19 cellular contexts compared by ENCODE assay signal in the genomic region with DNA sequence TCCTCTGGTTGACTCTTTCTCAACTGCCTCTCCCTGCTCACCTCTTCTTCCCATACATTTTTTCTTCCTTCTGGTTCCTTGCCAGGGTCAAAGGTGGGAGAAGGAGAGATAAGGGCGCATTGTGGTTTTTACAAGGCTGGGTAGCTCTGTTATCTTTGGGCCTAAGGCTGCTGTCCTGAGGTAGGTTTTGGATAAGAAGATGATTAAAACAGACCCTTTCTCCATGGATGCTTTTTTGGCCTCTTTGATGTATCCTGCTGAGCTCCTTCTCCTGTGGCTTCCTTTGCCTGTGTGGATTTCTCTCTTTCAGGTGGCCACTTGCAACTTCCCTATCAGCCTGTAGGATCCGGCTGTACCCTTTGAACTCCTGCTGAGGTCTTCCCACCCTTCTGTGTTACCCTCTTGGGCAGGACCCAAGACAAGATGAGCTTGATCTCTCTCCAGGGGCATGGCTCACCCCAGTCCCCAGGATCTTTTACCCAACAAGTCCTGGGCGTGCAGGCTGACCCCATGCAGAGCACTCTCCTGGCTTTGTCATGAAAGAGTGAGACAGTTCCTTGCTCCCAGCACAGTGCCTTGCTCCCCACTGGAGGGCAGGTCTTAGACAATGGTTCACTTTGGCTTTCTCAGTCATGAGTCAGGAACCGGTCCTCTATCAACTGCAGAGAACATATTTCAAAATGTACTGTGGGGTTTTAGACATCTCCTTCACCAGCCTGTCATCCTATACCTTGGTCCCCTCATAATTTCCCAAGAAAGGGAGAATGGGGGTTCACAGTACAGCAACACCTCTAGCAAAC.
DNase-seq lines count a peak whose midpoint lies in the region; ATAC-seq and TF ChIP-seq lines count a peak whose summit lies in the region.
"Had no signal": no experiment of that assay in that cellular context is flagged by ENCODE, and none has a peak within 500 bp of the region (broad histone marks: within the 10 kb centered on the region; RNA-seq: fewer than 3 reads in every experiment).

No MANE protein-coding gene starts in this region.

- H3K4me3 Mint-ChIP-seq in naive thymus-derived CD4-positive, alpha-beta T cell = no peak overlapping the region
- H3K4me3 Mint-ChIP-seq in naive thymus-derived CD8-positive, alpha-beta T cell = no peak overlapping the region
- H3K4me3 Mint-ChIP-seq: GM23338 had no signal

- no peak overlapping the region for H2AFZ ChIP-seq in IMR-90 (replicated peaks; ENCODE audit: low read length, poor library complexity)
- H2AFZ ChIP-seq: GM23338 had no signal

- H3K79me1 ChIP-seq in IMR-90 (ENCODE audit: low read depth in 1 of 2, low read length in 2 of 2) = no peaks in the 10 kb centered on the region

- ATAC-seq in IMR-90 (ENCODE audit: low read depth) (no peak), upper lobe of right lung (peak; percentile 35)
- no peak for ATAC-seq in naive thymus-derived CD4-positive, alpha-beta T cell
- no peak for ATAC-seq in naive thymus-derived CD8-positive, alpha-beta T cell
- ATAC-seq: GM23338, HCT116, K562 had no signal

- TF ChIP-seq CTCF in IMR-90 (conservative IDR thresholded peaks at IDR 0.05; ENCODE audit: low read depth, low read length) = no peak
- TF ChIP-seq CTCF in cardiac fibroblast (IDR thresholded peaks at IDR 0.05; ENCODE audit: low read depth, low read length) = peak; percentile 21
- no peak for TF ChIP-seq CTCF in upper lobe of right lung (IDR thresholded peaks at IDR 0.05)

- H3K27ac ChIP-seq in IMR-90 (ENCODE audit: insufficient read depth, low read length) (no peak overlapping the region), upper lobe of right lung (no peak overlapping the region)
- H3K27ac ChIP-seq in naive thymus-derived CD4-positive, alpha-beta T cell (ENCODE audit: low read depth, low read length) = no peak overlapping the region
- H3K27ac ChIP-seq: SJCRH30 had no signal

- H2BK120ac ChIP-seq in IMR-90 (ENCODE audit: low read depth, low read length) = no peak overlapping the region

- H3K36me3 ChIP-seq in IMR-90 (ENCODE audit: control insufficient read depth, insufficient read depth, low read length) (no peaks in the 10 kb centered on the region), upper lobe of right lung (no peaks in the 10 kb centered on the region)
- H3K36me3 ChIP-seq in naive thymus-derived CD4-positive, alpha-beta T cell (ENCODE audit: control insufficient read depth in 2 of 3, insufficient read depth in 3 of 3, low read length in 3 of 3) = no peaks in the 10 kb centered on the region
- H3K36me3 ChIP-seq: SJCRH30 had no signal

- H3K9me3 Mint-ChIP-seq in naive thymus-derived CD4-positive, alpha-beta T cell = peaks cover 0 to 3% (median 0%) of the 10 kb centered on the region in 11 donors
- H3K9me3 Mint-ChIP-seq in naive thymus-derived CD8-positive, alpha-beta T cell = peaks cover 0 to 1% (median 0%) of the 10 kb centered on the region in 9 donors
- H3K9me3 Mint-ChIP-seq: GM23338 had no signal

- no peak overlapping the region for H3K4me2 ChIP-seq in IMR-90 (ENCODE audit: low read depth, low read length)
- H3K4me2 ChIP-seq: GM23338 had no signal

- POLR2A ChIA-PET in IMR-90 (lab: Charles Lee; ENCODE audit: unreplicated experiment) = no interaction called here
- POLR2A ChIA-PET in naive thymus-derived CD4-positive, alpha-beta T cell (lab: Charles Lee) = no interaction called here
- POLR2A ChIA-PET in naive thymus-derived CD8-positive, alpha-beta T cell (lab: Charles Lee) = no interaction called here

- no peak overlapping the region for H2BK5ac ChIP-seq in IMR-90 (ENCODE audit: low read depth, low read length, poor library complexity, severe bottlenecking)

- H2AK9ac ChIP-seq in IMR-90 (replicated peaks; ENCODE audit: low read depth, low read length, poor library complexity) = no peak overlapping the region

- no peak overlapping the region for H4K8ac ChIP-seq in IMR-90 (ENCODE audit: low read depth in 2 of 2, low read length in 2 of 2)

- H3K9ac ChIP-seq in IMR-90 (ENCODE audit: low read depth, low read length) = no peak overlapping the region

- BruUV-seq in IMR-90 (replicated peaks; lab: Mats Ljungman, UMichigan) = no TSS peak

- H3K27me3 Mint-ChIP-seq in naive thymus-derived CD4-positive, alpha-beta T cell = peaks cover 0 to 12% (median 3%) of the 10 kb centered on the region in 5 donors
- peaks cover 0 to 4% (median 2%) of the 10 kb centered on the region in 5 donors for H3K27me3 Mint-ChIP-seq in naive thymus-derived CD8-positive, alpha-beta T cell

- no peak overlapping the region for H3K4me3 ChIP-seq in IMR-90 (ENCODE audit: insufficient read depth, low read depth, low read length)
- H3K4me3 ChIP-seq in cardiac fibroblast (replicated peaks in 1 of 2; ENCODE audit: low read depth in 2 of 2, low read length in 2 of 2) = no peak overlapping the region
- no peak overlapping the region for H3K4me3 ChIP-seq in upper lobe of right lung
- no peak overlapping the region for H3K4me3 ChIP-seq in naive thymus-derived CD4-positive, alpha-beta T cell (ENCODE audit: low read length)
- H3K4me3 ChIP-seq: GM23338, K562, SJCRH30 had no signal

- no peak overlapping the region for H3K23ac ChIP-seq in IMR-90 (ENCODE audit: low read depth, low read length)

- no peak for TF ChIP-seq RAD21 in IMR-90 (IDR thresholded peaks at IDR 0.05; ENCODE audit: low read length)

- 36% methylated on average over 1 of the region's 4 CpGs; no CpG with 5 or more reads in 1 of the 2 experiments for WGBS in IMR-90 (ENCODE audit: extremely low coverage in 2 of 2, insufficient read length in 1 of 2), 2 experiments

- H3K4me1 ChIP-seq in IMR-90 (ENCODE audit: control insufficient read depth, insufficient read depth, low read length) (peaks cover 4% of the 10 kb centered on the region), upper lobe of right lung (no peaks in the 10 kb centered on the region)
- H3K4me1 ChIP-seq in naive thymus-derived CD4-positive, alpha-beta T cell (ENCODE audit: control insufficient read depth in 2 of 2, insufficient read depth in 2 of 2, low read length in 2 of 2) = no peaks in the 10 kb centered on the region
- H3K4me1 ChIP-seq: SJCRH30 had no signal

- in situ Hi-C loops in IMR-90 (cut with MboI; ENCODE audit: low sequenced_read_pairs) = no loop called here

- no peaks in the 10 kb centered on the region for H3K4me1 Mint-ChIP-seq in naive thymus-derived CD4-positive, alpha-beta T cell
- no peaks in the 10 kb centered on the region for H3K4me1 Mint-ChIP-seq in naive thymus-derived CD8-positive, alpha-beta T cell
- H3K4me1 Mint-ChIP-seq: CD4-positive, CD25-positive, alpha-beta regulatory T cell had no signal

- H2BK20ac ChIP-seq in IMR-90 (ENCODE audit: low read depth, low read length) = no peak overlapping the region

- no peak overlapping the region for H2BK15ac ChIP-seq in IMR-90 (ENCODE audit: low read depth, low read length)

- H3K27me3 ChIP-seq in IMR-90 (ENCODE audit: control insufficient read depth, insufficient read depth, low read length) (peaks cover 3% of the 10 kb centered on the region; the same call in 1 of the 2 replicates), upper lobe of right lung (no peaks in the 10 kb centered on the region)
- H3K27me3 ChIP-seq in naive thymus-derived CD4-positive, alpha-beta T cell (ENCODE audit: control insufficient read depth in 2 of 2, insufficient read depth in 2 of 2, low read length in 2 of 2) = no peaks in the 10 kb centered on the region
- H3K27me3 ChIP-seq: SJCRH30 had no signal

- H3K18ac ChIP-seq in IMR-90 (ENCODE audit: low read depth, low read length) = no peak overlapping the region

- H3K9me3 ChIP-seq in IMR-90 (ENCODE audit: control insufficient read depth, insufficient read depth, low read length) = no peaks in the 10 kb centered on the region
- H3K9me3 ChIP-seq in upper lobe of right lung = no peaks in the 10 kb centered on the region
- no peaks in the 10 kb centered on the region for H3K9me3 ChIP-seq in naive thymus-derived CD4-positive, alpha-beta T cell (ENCODE audit: control insufficient read depth in 2 of 3, low read length in 3 of 3)
- H3K9me3 ChIP-seq: SJCRH30 had no signal

- H3K36me3 Mint-ChIP-seq in naive thymus-derived CD4-positive, alpha-beta T cell = no peaks in the 10 kb centered on the region
- no peaks in the 10 kb centered on the region for H3K36me3 Mint-ChIP-seq in naive thymus-derived CD8-positive, alpha-beta T cell
- H3K36me3 Mint-ChIP-seq: CD4-positive, CD25-positive, alpha-beta regulatory T cell had no signal

- dilution Hi-C loops in IMR-90 (cut with HindIII; ENCODE audit: low sequenced_read_pairs, unreplicated experiment) = no loop called here

- TF ChIP-seq POLR2A in IMR-90 (IDR thresholded peaks at IDR 0.05; ENCODE audit: low read depth, low read length) = no peak

- no peak overlapping the region for H3K4ac ChIP-seq in IMR-90 (ENCODE audit: low read depth, low read length)

- no peak overlapping the region for H4K5ac ChIP-seq in IMR-90 (ENCODE audit: low read depth, low read length)

- CTCF ChIA-PET in IMR-90 (lab: Yijun Ruan, JAX) = interaction anchor here (0.6 kb wide), 1 partner anchor 1075 kb away, joined by 3 read pairs; no protein-coding TSS in a partner anchor
- CTCF ChIA-PET in naive thymus-derived CD4-positive, alpha-beta T cell (lab: Charles Lee) = interaction anchor here (1.2 kb wide), 1 partner anchor 13 kb away, joined by 5 read pairs; no protein-coding TSS in a partner anchor

- no peak overlapping the region for H3K56ac ChIP-seq in IMR-90 (ENCODE audit: extremely low read depth, insufficient read depth, low read length)

- no peak overlapping the region for H3K27ac Mint-ChIP-seq in naive thymus-derived CD4-positive, alpha-beta T cell
- H3K27ac Mint-ChIP-seq in naive thymus-derived CD8-positive, alpha-beta T cell = no peak overlapping the region
- H3K27ac Mint-ChIP-seq: CD4-positive, CD25-positive, alpha-beta regulatory T cell; GM23338 had no signal

- no peaks in the 10 kb centered on the region for H3K9me1 ChIP-seq in IMR-90 (ENCODE audit: insufficient read depth, low read length)

- no peak overlapping the region for H3K14ac ChIP-seq in IMR-90 (replicated peaks; ENCODE audit: low read depth, low read length)

- H2AK5ac ChIP-seq in IMR-90 (ENCODE audit: low read depth, low read length) = no peak overlapping the region

- no peaks in the 10 kb centered on the region for H4K20me1 ChIP-seq in IMR-90 (ENCODE audit: insufficient read depth, low read length)

- DNase-seq in IMR-90 (peak; percentile 7), cardiac fibroblast (ENCODE audit: low read depth in 2 of 2) (peak in 1 of 2 donors; percentile 28), islet precursor cell (peak; percentile 69), upper lobe of right lung (no peak), NCI-H1694 (lab: John Stamatoyannopoulos, UW) (no peak)
- no peak for DNase-seq in naive thymus-derived CD4-positive, alpha-beta T cell
- DNase-seq in naive thymus-derived CD8-positive, alpha-beta T cell = no peak
- DNase-seq: ACHN; CD4-positive, CD25-positive, alpha-beta regulatory T cell; NCI-H1417 treated with DMSO at 0.1 percent for 48 hours; NCI-H2029; NCI-H2171; NCI-H446 treated with DMSO at 0.1 percent for 48 hours; NCI-H748 treated with DMSO at 0.1 percent for 48 hours; OCI-M1; SJCRH30 had no signal

- H4K91ac ChIP-seq in IMR-90 (ENCODE audit: insufficient read depth, low read depth, low read length) = no peak overlapping the region

- intact Hi-C loops in IMR-90 (cut with micrococcal nuclease) = no loop called here
- intact Hi-C loops in upper lobe of right lung (cut with DNase I) = no loop called here
- intact Hi-C loops in naive thymus-derived CD4-positive, alpha-beta T cell (cut with micrococcal nuclease) = no loop called here

TF ChIP-seq in IMR-90, 13 proteins besides CTCF, POLR2A, EP300 and RAD21 (continues in another document):
- no peak for TF ChIP-seq RFX5 (IDR thresholded peaks at IDR 0.05; ENCODE audit: low read depth, low read length)

Comparison
In these comparisons a context has a peak if more than half of its experiments do, and no peak if none do; other contexts are left out.
1. DNase-seq: peak in IMR-90 (single experiment) and islet precursor cell (single experiment); none in upper lobe of right lung (single experiment), naive thymus-derived CD4-positive, alpha-beta T cell (0 of 9), naive thymus-derived CD8-positive, alpha-beta T cell (0 of 10) and NCI-H1694 (single experiment).